ENCODE assay signal across 8 cellular contexts in genomic region chr3:122497425-122497824, GRCh38. TPM values are rescaled to one million over a fixed set of nuclear protein-coding genes. Genes with fewer than 3 reads are reported as not detected.
DNase-seq lines count a peak whose midpoint lies in the region; ATAC-seq and TF ChIP-seq lines count a peak whose summit lies in the region.

No MANE protein-coding gene starts in this region.

- H3K4me2 ChIP-seq in DND-41 (ENCODE audit: insufficient read depth, low read length) = no peak overlapping the region

- peaks cover 10% of the 10 kb centered on the region; the same call in 1 of the 2 replicates for H3K4me1 ChIP-seq in DND-41 (ENCODE audit: insufficient read depth, low read length)

- no peaks in the 10 kb centered on the region for H3K9me3 Mint-ChIP-seq in activated T-helper 1 cell treated with anti-CD3 and anti-CD28 coated beads, Interleukin-12 subunit alpha, Interleukin-12 subunit beta, Interleukin-2, Interleukin-4 antibody, amounts not matched to agents 30 ng/mL and 10 ng/mL and 1 ng/mL, durations not matched to agents 14 hours and 24 hours and 36 hours
- H3K9me3 Mint-ChIP-seq in natural killer cell = no peaks in the 10 kb centered on the region
- no peaks in the 10 kb centered on the region for H3K9me3 Mint-ChIP-seq in activated T-helper 2 cell treated with anti-CD3 and anti-CD28 coated beads, Interferon-gamma antibody, Interleukin-2, Interleukin-4, amounts not matched to agents 10 μg/mL and 5 μg/mL and 100 μg/mL, durations not matched to agents 14 hours and 24 hours and 36 hours

- no peak overlapping the region for H3K27ac ChIP-seq in DND-41 (ENCODE audit: low read length)
- peak overlapping the region; percentile 23; the same call in 1 of the 2 replicates for H3K27ac ChIP-seq in HL-60 (replicated peaks)

- H3K27me3 ChIP-seq in DND-41 (ENCODE audit: insufficient read depth, low read length, poor library complexity) (no peaks in the 10 kb centered on the region), HL-60 (ENCODE audit: insufficient read depth, poor library complexity, severe bottlenecking) (no peaks in the 10 kb centered on the region)

- H3K4me1 Mint-ChIP-seq in activated T-helper 1 cell treated with anti-CD3 and anti-CD28 coated beads, Interleukin-12 subunit alpha, Interleukin-12 subunit beta, Interleukin-2, Interleukin-4 antibody, amounts not matched to agents 30 ng/mL and 10 ng/mL and 1 ng/mL, durations not matched to agents 14 hours and 24 hours and 36 hours (ENCODE audit: low read depth) = peaks cover 43% of the 10 kb centered on the region
- H3K4me1 Mint-ChIP-seq in natural killer cell = peaks cover 48 to 51% of the 10 kb centered on the region in 2 donors
- H3K4me1 Mint-ChIP-seq in activated T-helper 2 cell treated with anti-CD3 and anti-CD28 coated beads, Interferon-gamma antibody, Interleukin-2, Interleukin-4, amounts not matched to agents 10 μg/mL and 5 μg/mL and 100 μg/mL, durations not matched to agents 14 hours and 24 hours and 36 hours (ENCODE audit: low read depth) = peaks cover 44% of the 10 kb centered on the region

- DNase-seq in DND-41 = peak; percentile 35
- peak; percentile 31 to 79 for DNase-seq in HL-60 (ENCODE audit: low read depth in 1 of 2, low spot score in 1 of 2)
- DNase-seq in activated T-helper 1 cell treated with anti-CD3 and anti-CD28 coated beads, Interleukin-12 subunit alpha, Interleukin-12 subunit beta, Interleukin-2, Interleukin-4 antibody, amounts not matched to agents 30 ng/mL and 10 ng/mL and 1 ng/mL, durations not matched to agents 14 hours and 24 hours and 36 hours (ENCODE audit: low spot score) = peak; percentile 14
- DNase-seq in natural killer cell = peak; percentile 23
- no peak for DNase-seq in DMS153 (lab: John Stamatoyannopoulos, UW)
- no peak for DNase-seq in NCI-H345 treated with DMSO at 0.1 percent for 48 hours (lab: John Stamatoyannopoulos, UW; ENCODE audit: unreplicated experiment)
- DNase-seq in activated T-helper 2 cell treated with anti-CD3 and anti-CD28 coated beads, Interferon-gamma antibody, Interleukin-2, Interleukin-4, amounts not matched to agents 10 μg/mL and 5 μg/mL and 100 μg/mL, durations not matched to agents 14 hours and 24 hours and 36 hours (ENCODE audit: low spot score) = no peak

- no peak overlapping the region for H3K9ac ChIP-seq in DND-41 (ENCODE audit: low read depth, low read length)

- H3K4me3 Mint-ChIP-seq in activated T-helper 1 cell treated with anti-CD3 and anti-CD28 coated beads, Interleukin-12 subunit alpha, Interleukin-12 subunit beta, Interleukin-2, Interleukin-4 antibody, amounts not matched to agents 30 ng/mL and 10 ng/mL and 1 ng/mL, durations not matched to agents 14 hours and 24 hours and 36 hours = peak overlapping the region; percentile 17
- H3K4me3 Mint-ChIP-seq in natural killer cell = peak overlapping the region; percentile 30
- H3K4me3 Mint-ChIP-seq in activated T-helper 2 cell treated with anti-CD3 and anti-CD28 coated beads, Interferon-gamma antibody, Interleukin-2, Interleukin-4, amounts not matched to agents 10 μg/mL and 5 μg/mL and 100 μg/mL, durations not matched to agents 14 hours and 24 hours and 36 hours (ENCODE audit: low read depth) = no peak overlapping the region

- no peak overlapping the region for H3K4me3 ChIP-seq in DND-41 (ENCODE audit: low read depth in 1 of 2, low read length in 2 of 2)
- no peak overlapping the region for H3K4me3 ChIP-seq in HL-60 (replicated peaks; ENCODE audit: insufficient read depth, low read length)

- intact Hi-C loops in activated T-helper 1 cell treated with anti-CD3 and anti-CD28 coated beads, Interleukin-12 subunit alpha, Interleukin-12 subunit beta, Interleukin-2, Interleukin-4 antibody, amounts not matched to agents 30 ng/mL and 10 ng/mL and 1 ng/mL, durations not matched to agents 14 hours and 24 hours and 36 hours (cut with micrococcal nuclease) = loop anchor here (1.0 kb wide), 5 partner anchors 9 to 36 kb away; partner anchors contain the start of gene KPNA1
- intact Hi-C loops in natural killer cell (cut with micrococcal nuclease) = loop anchor here (1.0 to 5.0 kb wide), 2 partner anchors 17 to 80 kb away; partner anchors contain the start of genes KPNA1 and WDR5B
- intact Hi-C loops in activated T-helper 2 cell treated with anti-CD3 and anti-CD28 coated beads, Interferon-gamma antibody, Interleukin-2, Interleukin-4, amounts not matched to agents 10 μg/mL and 5 μg/mL and 100 μg/mL, durations not matched to agents 14 hours and 24 hours and 36 hours (cut with micrococcal nuclease) = loop anchor here (1.0 kb wide), 2 partner anchors 14 to 37 kb away; no protein-coding TSS in a partner anchor

- peaks cover 62% of the 10 kb centered on the region for H4K20me1 ChIP-seq in DND-41 (ENCODE audit: insufficient read depth, low read length)

- H3K36me3 Mint-ChIP-seq in activated T-helper 1 cell treated with anti-CD3 and anti-CD28 coated beads, Interleukin-12 subunit alpha, Interleukin-12 subunit beta, Interleukin-2, Interleukin-4 antibody, amounts not matched to agents 30 ng/mL and 10 ng/mL and 1 ng/mL, durations not matched to agents 14 hours and 24 hours and 36 hours (ENCODE audit: low read depth) = peaks cover 30% of the 10 kb centered on the region
- no peaks in the 10 kb centered on the region for H3K36me3 Mint-ChIP-seq in natural killer cell
- peaks cover 58% of the 10 kb centered on the region for H3K36me3 Mint-ChIP-seq in activated T-helper 2 cell treated with anti-CD3 and anti-CD28 coated beads, Interferon-gamma antibody, Interleukin-2, Interleukin-4, amounts not matched to agents 10 μg/mL and 5 μg/mL and 100 μg/mL, durations not matched to agents 14 hours and 24 hours and 36 hours (ENCODE audit: low read depth)

- H3K79me2 ChIP-seq in DND-41 (ENCODE audit: insufficient read depth, low read length) = peaks cover 100% of the 10 kb centered on the region

- TF ChIP-seq CTCF in DND-41 (IDR thresholded peaks at IDR 0.05; ENCODE audit: borderline replicate concordance, extremely low read depth, low read length, poor library complexity, severe bottlenecking) (no peak), HL-60 (IDR thresholded peaks at IDR 0.05; ENCODE audit: insufficient read depth, low read length) (no peak), natural killer cell (IDR thresholded peaks at IDR 0.05) (no peak)

- peak; percentile 95 for ATAC-seq in DND-41 (ENCODE audit: insufficient read depth, low read depth)
- peak; percentile 75 for ATAC-seq in GM21360 (IDR thresholded peaks at IDR 0.05; ENCODE audit: unreplicated experiment)
- ATAC-seq in natural killer cell = peak; percentile 85 to 92 (median 88)

- H3K36me3 ChIP-seq in DND-41 (ENCODE audit: insufficient read depth, low read length) = peaks cover 44% of the 10 kb centered on the region

- no peaks in the 10 kb centered on the region for H3K9me3 ChIP-seq in DND-41 (ENCODE audit: insufficient read depth, low read length, severe bottlenecking)

- H3K27ac Mint-ChIP-seq in activated T-helper 1 cell treated with anti-CD3 and anti-CD28 coated beads, Interleukin-12 subunit alpha, Interleukin-12 subunit beta, Interleukin-2, Interleukin-4 antibody, amounts not matched to agents 30 ng/mL and 10 ng/mL and 1 ng/mL, durations not matched to agents 14 hours and 24 hours and 36 hours = no peak overlapping the region
- peak overlapping the region; percentile 54 to 85 for H3K27ac Mint-ChIP-seq in natural killer cell
- no peak overlapping the region for H3K27ac Mint-ChIP-seq in activated T-helper 2 cell treated with anti-CD3 and anti-CD28 coated beads, Interferon-gamma antibody, Interleukin-2, Interleukin-4, amounts not matched to agents 10 μg/mL and 5 μg/mL and 100 μg/mL, durations not matched to agents 14 hours and 24 hours and 36 hours

- H3K27me3 Mint-ChIP-seq in activated T-helper 1 cell treated with anti-CD3 and anti-CD28 coated beads, Interleukin-12 subunit alpha, Interleukin-12 subunit beta, Interleukin-2, Interleukin-4 antibody, amounts not matched to agents 30 ng/mL and 10 ng/mL and 1 ng/mL, durations not matched to agents 14 hours and 24 hours and 36 hours (ENCODE audit: insufficient read depth) = no peaks in the 10 kb centered on the region
- no peaks in the 10 kb centered on the region for H3K27me3 Mint-ChIP-seq in natural killer cell (ENCODE audit: low read depth in 2 of 2)
- H3K27me3 Mint-ChIP-seq in activated T-helper 2 cell treated with anti-CD3 and anti-CD28 coated beads, Interferon-gamma antibody, Interleukin-2, Interleukin-4, amounts not matched to agents 10 μg/mL and 5 μg/mL and 100 μg/mL, durations not matched to agents 14 hours and 24 hours and 36 hours (ENCODE audit: low read depth) = no peaks in the 10 kb centered on the region

- no peak overlapping the region for H2AFZ ChIP-seq in DND-41 (ENCODE audit: low read depth, low read length)

RNA-seq across cellular contexts. Expression of gene KPNA1, which starts 17.3 kb away (rescaled TPM):
- total RNA-seq in activated T-helper 1 cell treated with anti-CD3 and anti-CD28 coated beads, Interleukin-12 subunit alpha, Interleukin-12 subunit beta, Interleukin-2, Interleukin-4 antibody, amounts not matched to agents 30 ng/mL and 10 ng/mL and 1 ng/mL, durations not matched to agents 14 hours and 24 hours and 36 hours = 81.7 and 88.2 TPM in 2 replicates
- 10 to 100 TPM; 62.3 to 67.1 (median 63.1) TPM for total RNA-seq in natural killer cell
- total RNA-seq in activated T-helper 2 cell treated with anti-CD3 and anti-CD28 coated beads, Interferon-gamma antibody, Interleukin-2, Interleukin-4, amounts not matched to agents 10 μg/mL and 5 μg/mL and 100 μg/mL, durations not matched to agents 14 hours and 24 hours and 36 hours = 67.5 and 70.5 TPM in 2 replicates

Comparison
In these comparisons a context has a peak if more than half of its experiments do, and no peak if none do; other contexts are left out.
1. DNase-seq: peak in DND-41 (single experiment), HL-60 (2 of 2), activated T-helper 1 cell treated with anti-CD3 and anti-CD28 coated beads, Interleukin-12 subunit alpha, Interleukin-12 subunit beta, Interleukin-2, Interleukin-4 antibody, amounts not matched to agents 30 ng/mL and 10 ng/mL and 1 ng/mL, durations not matched to agents 14 hours and 24 hours and 36 hours (single experiment) and natural killer cell (single experiment); none in DMS153 (single experiment), NCI-H345 treated with DMSO at 0.1 percent for 48 hours (single experiment) and activated T-helper 2 cell treated with anti-CD3 and anti-CD28 coated beads, Interferon-gamma antibody, Interleukin-2, Interleukin-4, amounts not matched to agents 10 μg/mL and 5 μg/mL and 100 μg/mL, durations not matched to agents 14 hours and 24 hours and 36 hours (single experiment).
2. H3K27ac Mint-ChIP-seq: peak in natural killer cell (2 of 2); none in activated T-helper 1 cell treated with anti-CD3 and anti-CD28 coated beads, Interleukin-12 subunit alpha, Interleukin-12 subunit beta, Interleukin-2, Interleukin-4 antibody, amounts not matched to agents 30 ng/mL and 10 ng/mL and 1 ng/mL, durations not matched to agents 14 hours and 24 hours and 36 hours (single experiment) and activated T-helper 2 cell treated with anti-CD3 and anti-CD28 coated beads, Interferon-gamma antibody, Interleukin-2, Interleukin-4, amounts not matched to agents 10 μg/mL and 5 μg/mL and 100 μg/mL, durations not matched to agents 14 hours and 24 hours and 36 hours (single experiment).
3. Peak in every context shown above with its lines, with median percentiles within 50 percentile points of each other: ATAC-seq.